1 cellular context compared by ENCODE assay signal in the genomic region with DNA sequence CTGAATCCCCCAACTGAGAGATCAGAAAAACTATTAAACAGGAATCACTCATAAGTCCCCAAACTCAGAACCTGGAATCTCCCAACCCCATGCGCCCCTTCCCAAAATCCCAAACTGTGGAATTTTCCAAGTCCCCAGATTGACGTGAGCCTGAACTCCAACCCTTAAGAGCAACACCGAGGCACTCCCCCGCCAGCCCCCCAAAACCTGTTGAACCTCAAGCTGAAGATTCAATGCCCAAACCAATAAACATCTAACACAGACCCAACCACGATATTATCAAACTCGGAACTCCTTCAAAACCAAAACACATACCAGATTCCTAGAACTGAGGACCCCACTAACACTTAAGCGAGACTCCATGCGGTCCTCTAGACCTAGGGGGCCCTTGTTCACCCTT.
TF ChIP-seq lines count a peak whose summit lies in the region.

No MANE protein-coding gene starts in this region.

TF ChIP-seq in endothelial cell of umbilical vein, 7 proteins besides CTCF, POLR2A, EP300 and RAD21:
- no peak for TF ChIP-seq JUN (IDR thresholded peaks at IDR 0.05; ENCODE audit: borderline replicate concordance, insufficient read depth, insufficient read length, low read depth)
- TF ChIP-seq EZH2 (IDR thresholded peaks at IDR 0.05; ENCODE audit: borderline replicate concordance, low read depth, low read length, severe bottlenecking): no peak
- no peak for TF ChIP-seq FOS (IDR thresholded peaks at IDR 0.05; ENCODE audit: borderline replicate concordance, insufficient read depth, low read length)
- TF ChIP-seq POLR2AphosphoS5 (IDR thresholded peaks at IDR 0.05; ENCODE audit: insufficient read depth, low read depth, low read length): no peak
